In the genomic region with DNA sequence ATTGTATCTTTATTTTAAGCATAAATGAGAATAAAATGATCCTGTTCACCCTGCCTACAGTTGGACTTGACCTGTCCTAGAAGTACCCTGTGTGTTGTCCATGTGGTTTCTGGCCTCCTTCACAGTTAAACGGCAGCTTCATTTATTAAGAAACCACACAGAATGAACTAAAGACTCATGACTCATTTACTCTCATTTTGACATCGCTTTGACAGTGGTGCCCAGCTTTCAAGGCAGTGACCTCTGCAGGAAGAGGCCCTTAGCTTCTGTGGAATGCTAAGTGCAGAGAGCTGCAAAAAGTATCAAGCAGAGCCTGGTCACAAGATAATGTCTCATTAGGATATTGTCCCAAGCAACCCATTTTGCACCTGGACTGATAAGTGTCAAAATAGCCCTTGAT, we compare ENCODE assay signal across 9 cellular contexts.
DNase-seq lines count a peak whose midpoint lies in the region; TF ChIP-seq lines count a peak whose summit lies in the region.
"Had no signal": no experiment of that assay in that cellular context is flagged by ENCODE, and none has a peak within 500 bp of the region (broad histone marks: within the 10 kb centered on the region; RNA-seq: fewer than 3 reads in every experiment).

No MANE protein-coding gene starts in this region.

- WGBS in H9 (ENCODE audit: extremely low coverage, insufficient read length, low lambda C conversion rate) = no CpG with 5 or more reads among the region's 2 CpGs

- H2BK12ac ChIP-seq in H9 (ENCODE audit: insufficient read length, low read depth, low read length) = no peak overlapping the region

- no peak overlapping the region for H2AFZ ChIP-seq in H9 (ENCODE audit: low read length)

- H3K14ac ChIP-seq in H9 (ENCODE audit: insufficient read depth, low read length) = no peak overlapping the region

- no peak overlapping the region for H3K27ac ChIP-seq in H9 (ENCODE audit: insufficient read length, low read depth, low read length)
- H3K27ac ChIP-seq: epithelial cell of prostate had no signal

- H3K56ac ChIP-seq in H9 (ENCODE audit: insufficient read length, low read depth, low read length) = no peak overlapping the region

- H2BK120ac ChIP-seq in H9 (ENCODE audit: low read depth, low read length, poor library complexity, severe bottlenecking) = no peak overlapping the region

- no peak overlapping the region for H2AK5ac ChIP-seq in H9 (ENCODE audit: insufficient read length, low read length)

- H3K9me3 Mint-ChIP-seq in H9 = no peaks in the 10 kb centered on the region

- H3K79me1 ChIP-seq in H9 (ENCODE audit: insufficient read depth, low read depth, low read length, poor library complexity, severe bottlenecking) = no peaks in the 10 kb centered on the region

- H3K4me1 Mint-ChIP-seq in H9 = peaks cover 23 to 28% of the 10 kb centered on the region in 2 experiments

- H3K27me3 Mint-ChIP-seq in H9 (ENCODE audit: low read depth) = no peaks in the 10 kb centered on the region

- no peak overlapping the region for H3K4ac ChIP-seq in H9 (ENCODE audit: low read depth, low read length)

- no peak overlapping the region for H3K9ac ChIP-seq in H9 (ENCODE audit: extremely low read depth, insufficient read length, low read length)

- H3K4me2 ChIP-seq in H9 (ENCODE audit: insufficient read depth, insufficient read length, low read length) = no peak overlapping the region

- no peaks in the 10 kb centered on the region for H4K20me1 ChIP-seq in H9 (ENCODE audit: control insufficient read depth, insufficient read depth, insufficient read length)

- peaks cover 8% of the 10 kb centered on the region for H3K4me1 ChIP-seq in H9 (ENCODE audit: insufficient read depth, low read length)

- no peak overlapping the region for H4K8ac ChIP-seq in H9 (replicated peaks; ENCODE audit: insufficient read length, low read depth, low read length)

- H3K9me3 ChIP-seq in H9 (ENCODE audit: control insufficient read depth, low read depth, low read length) = no peaks in the 10 kb centered on the region

- H3K18ac ChIP-seq in H9 (ENCODE audit: insufficient read length, low read depth, low read length) = no peak overlapping the region

- no peaks in the 10 kb centered on the region for H3K23me2 ChIP-seq in H9 (ENCODE audit: insufficient read length, low read depth, low read length, poor library complexity, severe bottlenecking)

- H2BK15ac ChIP-seq in H9 (ENCODE audit: low read depth, low read length) = no peak overlapping the region

- peaks cover 12 to 46% (median 24%) of the 10 kb centered on the region in 3 experiments for H3K36me3 Mint-ChIP-seq in H9 (ENCODE audit: insufficient read depth in 1 of 3, low read depth in 3 of 3)

- H4K5ac ChIP-seq in H9 (ENCODE audit: insufficient read length, low read depth, low read length) = no peak overlapping the region

- no peaks in the 10 kb centered on the region for H3K79me2 ChIP-seq in H9 (ENCODE audit: insufficient read depth, low read length)

- no peak overlapping the region for H3K23ac ChIP-seq in H9 (ENCODE audit: insufficient read length, low read depth, low read length)

- no peaks in the 10 kb centered on the region for H3K27me3 ChIP-seq in H9 (ENCODE audit: insufficient read depth, low read length)

- no peak overlapping the region for H3T11ph ChIP-seq in H9 (ENCODE audit: low read length)

- H4K91ac ChIP-seq in H9 (ENCODE audit: insufficient read length, low read depth, low read length) = no peak overlapping the region

- peak; percentile 81 for DNase-seq in COLO829 (ENCODE audit: low spot score)
- no peak for DNase-seq in H9
- DNase-seq in RKO (ENCODE audit: low spot score) = peak; percentile 37
- DNase-seq in glomerular endothelial cell (ENCODE audit: extremely low read depth, low read depth, low spot score) = peak; percentile 71
- no peak for DNase-seq in stimulated activated naive CD4-positive, alpha-beta T cell treated with Interleukin-2 at 50 U/mL for 16 hours (lab: John Stamatoyannopoulos, UW)
- no peak for DNase-seq in effector CD8-positive, alpha-beta T cell (lab: John Stamatoyannopoulos, UW)
- DNase-seq in OCI-M2 (lab: John Stamatoyannopoulos, UW; ENCODE audit: unreplicated experiment) = no peak
- no peak for DNase-seq in NCI-H187 treated with DMSO at 0.1 percent for 48 hours (lab: John Stamatoyannopoulos, UW)

- 0 out of 7 replicates have a peak overlapping the region, but pooled peaks of 2 of the 3 experiments have one; percentile 40 to 65 for H3K27ac Mint-ChIP-seq in H9

- no peak overlapping the region for H2BK20ac ChIP-seq in H9 (ENCODE audit: low read depth, low read length, poor library complexity, severe bottlenecking)

- H3K4me3 Mint-ChIP-seq in H9 = no peak overlapping the region

- H2BK5ac ChIP-seq in H9 (ENCODE audit: insufficient read length, low read length) = no peak overlapping the region

- TF ChIP-seq CTCF in H9 (conservative IDR thresholded peaks at IDR 0.05) = no peak

Comparison
In these comparisons a context has a peak if more than half of its experiments do, and no peak if none do; other contexts are left out.
1. DNase-seq: peak in COLO829 (single experiment), RKO (single experiment) and glomerular endothelial cell (single experiment); none in H9 (single experiment), stimulated activated naive CD4-positive, alpha-beta T cell treated with Interleukin-2 at 50 U/mL for 16 hours (single experiment), effector CD8-positive, alpha-beta T cell (single experiment), OCI-M2 (single experiment) and NCI-H187 treated with DMSO at 0.1 percent for 48 hours (single experiment).